Comparison of ENCODE assay signal across 27 cellular contexts in genomic region chr21:42548687-42549406, GRCh38. TPM values are rescaled to one million over a fixed set of nuclear protein-coding genes. Genes with fewer than 3 reads are reported as not detected.
A peak's percentile ranks its signal among the peaks of the same experiment; 100 is the strongest.
DNase-seq lines count a peak whose midpoint lies in the region; ATAC-seq and TF ChIP-seq lines count a peak whose summit lies in the region.
"Had no signal": no experiment of that assay in that cellular context is flagged by ENCODE, and none has a peak within 500 bp of the region (broad histone marks: within the 10 kb centered on the region; RNA-seq: fewer than 3 reads in every experiment).

No MANE protein-coding gene starts in this region.

- H3K9me3 ChIP-seq in mucosa of descending colon, result no peaks in the 10 kb centered on the region
- H3K9me3 ChIP-seq in aorta (ENCODE audit: control insufficient read depth, low read length), result no peaks in the 10 kb centered on the region
- H3K9me3 ChIP-seq: Caco-2, HAP-1, left ventricle myocardium inferior had no signal

- H3K4me1 ChIP-seq in mucosa of descending colon (ENCODE audit: low read depth), result peaks cover 4% of the 10 kb centered on the region
- no peaks in the 10 kb centered on the region for H3K4me1 ChIP-seq in aorta (ENCODE audit: control insufficient read depth in 1 of 2, insufficient read depth in 2 of 2, low read length in 2 of 2)
- H3K4me1 ChIP-seq: left ventricle myocardium inferior had no signal

- ATAC-seq in Right ventricle myocardium superior (ENCODE audit: poor library complexity) (no peak), mucosa of descending colon (no peak), aorta (ENCODE audit: low FRiP score) (peak; percentile 30)
- ATAC-seq in activated T-helper 17 cell treated with anti-CD3 and anti-CD28 coated beads, Interleukin-2, amount 50 U/mL, for 72 hours (replicated peaks), result peak; percentile 35
- ATAC-seq: naive thymus-derived CD8-positive, alpha-beta T cell had no signal

- 88 to 91% methylated on average over 21 of the region's 21 CpGs for WGBS in aorta, 2 donors

- H3K27me3 Mint-ChIP-seq in activated T-helper 17 cell treated with anti-CD3 and anti-CD28 coated beads, Interleukin-2, amount 50 U/mL, for 72 hours, result no peaks in the 10 kb centered on the region
- H3K27me3 Mint-ChIP-seq: activated naive CD8-positive, alpha-beta T cell treated with anti-CD3 and anti-CD28 coated beads, Interleukin-2, amount 10 ng/mL, durations not matched to agents 7 days and 5 days; naive thymus-derived CD8-positive, alpha-beta T cell had no signal

- TF ChIP-seq CTCF in mucosa of descending colon (IDR thresholded peaks at IDR 0.05), result no peak

- H3K27ac Mint-ChIP-seq in activated T-helper 17 cell treated with anti-CD3 and anti-CD28 coated beads, Interleukin-2, amount 50 U/mL, for 72 hours, result no peak overlapping the region
- H3K27ac Mint-ChIP-seq: activated naive CD8-positive, alpha-beta T cell treated with anti-CD3 and anti-CD28 coated beads, Interleukin-2, amount 10 ng/mL, durations not matched to agents 7 days and 5 days; activated T-helper 1 cell treated with anti-CD3 and anti-CD28 coated beads, Interleukin-12 subunit alpha, Interleukin-12 subunit beta, Interleukin-2, Interleukin-4 antibody, amounts not matched to agents 30 ng/mL and 10 ng/mL and 1 ng/mL, durations not matched to agents 14 hours and 24 hours and 36 hours had no signal

- no peak overlapping the region for H3K4me3 ChIP-seq in mucosa of descending colon
- H3K4me3 ChIP-seq in aorta (ENCODE audit: low read length in 2 of 2), result no peak overlapping the region
- H3K4me3 ChIP-seq: HAP-1, left ventricle myocardium inferior had no signal

- H3K27me3 ChIP-seq in aorta (ENCODE audit: control insufficient read depth in 1 of 2, insufficient read depth in 2 of 2, low read length in 1 of 2), result no peaks in the 10 kb centered on the region

- H3K4me1 Mint-ChIP-seq in activated T-helper 17 cell treated with anti-CD3 and anti-CD28 coated beads, Interleukin-2, amount 50 U/mL, for 72 hours, result peaks cover 6% of the 10 kb centered on the region

- no peak overlapping the region for H3K4me3 Mint-ChIP-seq in activated T-helper 17 cell treated with anti-CD3 and anti-CD28 coated beads, Interleukin-2, amount 50 U/mL, for 72 hours
- H3K4me3 Mint-ChIP-seq: activated naive CD8-positive, alpha-beta T cell treated with anti-CD3 and anti-CD28 coated beads, Interleukin-2, amount 10 ng/mL, durations not matched to agents 7 days and 5 days; activated T-helper 1 cell treated with anti-CD3 and anti-CD28 coated beads, Interleukin-12 subunit alpha, Interleukin-12 subunit beta, Interleukin-2, Interleukin-4 antibody, amounts not matched to agents 30 ng/mL and 10 ng/mL and 1 ng/mL, durations not matched to agents 14 hours and 24 hours and 36 hours; naive thymus-derived CD8-positive, alpha-beta T cell had no signal

- DNase-seq in cardiac septum (ENCODE audit: low spot score) (peak; percentile 29), Right ventricle myocardium superior (no peak), mucosa of descending colon (peak in 2 of 3 donors; percentile 5 to 36), aorta (peak; percentile 24 to 64), KG1 (lab: John Stamatoyannopoulos, UW) (no peak), NCI-H2081 treated with DMSO at 0.1 percent for 48 hours (lab: John Stamatoyannopoulos, UW) (no peak), A172 (ENCODE audit: low spot score) (no peak)
- DNase-seq: activated CD4-positive, alpha-beta T cell treated with anti-CD3 and anti-CD28 coated beads, Interleukin-2, amount 50 U/mL, for 1 hour; activated naive CD8-positive, alpha-beta T cell treated with anti-CD3 and anti-CD28 coated beads, Interleukin-2, amount 10 ng/mL, durations not matched to agents 7 days and 5 days; left ventricle myocardium inferior; midbrain; NCI-H1105; NCI-H2081; NCI-H446 treated with DMSO at 0.1 percent for 48 hours; NCI-H82; small intestine; stimulated activated CD4-positive, alpha-beta T cell treated with anti-CD3 and anti-CD28 coated beads, Interleukin-2, amount 100 ng/mL, for 24 hours; trophoblast cell had no signal

- no peaks in the 10 kb centered on the region for H3K36me3 ChIP-seq in mucosa of descending colon (ENCODE audit: low read depth)
- peaks cover 0 to 2% of the 10 kb centered on the region in 2 donors for H3K36me3 ChIP-seq in aorta (ENCODE audit: control insufficient read depth in 1 of 2, insufficient read depth in 2 of 2, low read length in 1 of 2)
- H3K36me3 ChIP-seq: HAP-1 had no signal

- H3K36me3 Mint-ChIP-seq in activated T-helper 17 cell treated with anti-CD3 and anti-CD28 coated beads, Interleukin-2, amount 50 U/mL, for 72 hours (ENCODE audit: low read depth), result peaks cover 63% of the 10 kb centered on the region

- intact Hi-C loops in cardiac septum (cut with DNase I), result no loop called here
- intact Hi-C loops in Right ventricle myocardium superior (cut with DNase I), result no loop called here
- intact Hi-C loops in mucosa of descending colon (cut with DNase I, micrococcal nuclease), result no loop called here
- intact Hi-C loops in aorta (cut with DNase I), result loop anchor here in 1 of 2 donors (10.0 kb wide), 1 partner anchor 84 kb away; no protein-coding TSS in a partner anchor

- H3K27ac ChIP-seq in aorta (ENCODE audit: low read depth in 1 of 2, low read length in 2 of 2), result no peak overlapping the region
- H3K27ac ChIP-seq: left ventricle myocardium inferior had no signal

- H3K9me3 Mint-ChIP-seq in activated T-helper 17 cell treated with anti-CD3 and anti-CD28 coated beads, Interleukin-2, amount 50 U/mL, for 72 hours, result no peaks in the 10 kb centered on the region
- H3K9me3 Mint-ChIP-seq: activated naive CD8-positive, alpha-beta T cell treated with anti-CD3 and anti-CD28 coated beads, Interleukin-2, amount 10 ng/mL, durations not matched to agents 7 days and 5 days; activated T-helper 1 cell treated with anti-CD3 and anti-CD28 coated beads, Interleukin-12 subunit alpha, Interleukin-12 subunit beta, Interleukin-2, Interleukin-4 antibody, amounts not matched to agents 30 ng/mL and 10 ng/mL and 1 ng/mL, durations not matched to agents 14 hours and 24 hours and 36 hours; naive thymus-derived CD8-positive, alpha-beta T cell had no signal

RNA-seq across cellular contexts. Expression of gene SLC37A1, which starts 35.2 kb away (rescaled TPM):
- total RNA-seq in cardiac septum (6.7 TPM), Right ventricle myocardium superior (3.8 TPM), mucosa of descending colon (100 to 1,000 TPM in 1 of 3 donors, 10 to 100 TPM in 2; 52.3 to 179 (median 92.3) TPM), aorta (10 to 100 TPM in 1 of 2 donors, 1 to 10 TPM in 1; 6.5 to 11.7 TPM)
- 10 to 100 TPM in 1 of 2 donors, 1 to 10 TPM in 1; 3.8 to 17.7 TPM for total RNA-seq in activated T-helper 17 cell treated with anti-CD3 and anti-CD28 coated beads, Interleukin-2, amount 50 U/mL, for 72 hours
- polyA plus RNA-seq in aorta, result 1 to 10 TPM; 5.0 to 6.3 TPM
- total RNA-seq in A172 (2014; rRNA removed; shearing (Covaris generic)), result 1.1 and 1.6 TPM in 2 replicates

RNA-seq across cellular contexts. Expression of gene RSPH1, which starts 52.8 kb away (rescaled TPM):
- total RNA-seq in cardiac septum, result not detected
- not detected for total RNA-seq in Right ventricle myocardium superior
- under 1 TPM in 1 of 2 donors, not detected in 1; 0.82 TPM for total RNA-seq in activated T-helper 17 cell treated with anti-CD3 and anti-CD28 coated beads, Interleukin-2, amount 50 U/mL, for 72 hours
- total RNA-seq in mucosa of descending colon, result 1 to 10 TPM; 4.0 to 7.6 (median 4.5) TPM
- under 1 TPM in 1 of 2 donors, not detected in 1; 0.26 TPM for total RNA-seq in aorta
- 1 to 10 TPM in 1 of 2 donors, under 1 TPM in 1; 0.18 to 1.6 TPM for polyA plus RNA-seq in aorta
- not detected in 2 replicates for total RNA-seq in A172 (2014; rRNA removed; shearing (Covaris generic))
- total RNA-seq: activated naive CD8-positive, alpha-beta T cell treated with anti-CD3 and anti-CD28 coated beads, Interleukin-2, amount 10 ng/mL, durations not matched to agents 7 days and 5 days; activated T-helper 1 cell treated with anti-CD3 and anti-CD28 coated beads, Interleukin-12 subunit alpha, Interleukin-12 subunit beta, Interleukin-2, Interleukin-4 antibody, amounts not matched to agents 30 ng/mL and 10 ng/mL and 1 ng/mL, durations not matched to agents 14 hours and 24 hours and 36 hours; dermis microvascular lymphatic vessel endothelial cell; endothelial cell of umbilical vein; left ventricle myocardium inferior; M059J; T-helper 2 cell treated with Interferon-gamma antibody and Interleukin-4, amounts not matched to agents 100 ng/mL and 5 ng/mL, for 36 hours had no signal
- polyA plus RNA-seq: naive thymus-derived CD8-positive, alpha-beta T cell had no signal

Comparison
In these comparisons a context has a peak if more than half of its experiments do, and no peak if none do; other contexts are left out.
1. DNase-seq: peak in cardiac septum (single experiment), mucosa of descending colon (2 of 3) and aorta (2 of 2); none in Right ventricle myocardium superior (single experiment), KG1 (single experiment), NCI-H2081 treated with DMSO at 0.1 percent for 48 hours (single experiment) and A172 (single experiment).
2. ATAC-seq: peak in activated T-helper 17 cell treated with anti-CD3 and anti-CD28 coated beads, Interleukin-2, amount 50 U/mL, for 72 hours (single experiment) and aorta (single experiment); none in Right ventricle myocardium superior (single experiment) and mucosa of descending colon (single experiment).